Comparison of ENCODE assay signal across 8 cellular contexts in the genomic region with DNA sequence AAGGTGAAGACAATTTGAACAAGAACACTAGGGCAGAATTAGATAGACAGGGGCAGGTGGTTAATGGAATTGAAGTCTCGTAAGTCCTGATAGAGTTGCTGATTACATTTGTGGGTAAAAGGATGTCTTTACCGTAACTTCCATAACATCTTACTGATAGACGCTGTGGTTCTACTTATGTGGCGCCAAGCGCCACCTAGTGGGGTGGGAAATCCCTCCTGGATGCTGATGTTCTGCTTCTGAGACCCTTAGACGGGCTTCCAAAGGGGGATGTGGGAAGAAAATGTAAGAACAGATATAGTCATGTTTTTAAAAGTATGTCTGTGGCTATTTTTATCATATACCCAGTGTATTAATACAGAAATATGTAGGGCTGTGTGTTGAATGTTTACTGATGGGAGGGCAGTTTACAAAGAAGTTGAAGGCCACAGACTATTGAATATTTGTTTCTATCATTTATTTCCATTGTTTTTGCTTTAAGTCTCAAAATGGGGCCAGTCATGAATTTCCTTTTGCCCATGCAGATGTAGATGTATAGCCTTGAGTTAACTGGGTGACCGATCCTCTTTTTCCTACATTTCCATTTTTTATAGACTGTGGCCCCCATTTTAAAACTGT. TPM values are rescaled to one million over a fixed set of nuclear protein-coding genes. Genes with fewer than 3 reads are reported as not detected.
DNase-seq lines count a peak whose midpoint lies in the region; ATAC-seq, FAIRE-seq and TF ChIP-seq lines count a peak whose summit lies in the region.

No MANE protein-coding gene starts in this region.

- H3K4me1 ChIP-seq in H9 (ENCODE audit: insufficient read depth, low read length) (no peaks in the 10 kb centered on the region), HepG2 (ENCODE audit: insufficient read depth, low read length) (no peaks in the 10 kb centered on the region)

- H3K4me1 Mint-ChIP-seq in H9, result peaks cover under 1 to 4% of the 10 kb centered on the region in 2 experiments; a peak in 2 of 4 replicates
- H3K4me1 Mint-ChIP-seq in T-cell, result peaks cover 22 to 37% (median 24%) of the 10 kb centered on the region in 3 donors
- H3K4me1 Mint-ChIP-seq in brain, result no peaks in the 10 kb centered on the region

- peak; percentile 46; the same call in 1 of the 2 replicates for TF ChIP-seq RAD21 in HepG2 (CRISPR knock-in tag; IDR thresholded peaks at IDR 0.05)

- H3K27me3 Mint-ChIP-seq in H9 (ENCODE audit: low read depth), result peaks cover 3% of the 10 kb centered on the region; the same call in 1 of the 2 replicates
- H3K27me3 Mint-ChIP-seq in T-cell, result peaks cover 0 to 30% of the 10 kb centered on the region in 2 donors
- peaks cover 7% of the 10 kb centered on the region for H3K27me3 Mint-ChIP-seq in brain

- no peak overlapping the region for H3K23ac ChIP-seq in H9 (ENCODE audit: insufficient read length, low read depth, low read length)

- CTCF ChIA-PET in T-cell (lab: Charles Lee) (interaction anchor here (0.9 to 1.4 kb wide), 2 partner anchors 79 to 80 kb away, joined by 4 read pairs; no protein-coding TSS in a partner anchor), HepG2 (lab: Yijun Ruan, JAX; ENCODE audit: low intra/inter-chr PET ratio, low total read pairs) (interaction anchor here (1.6 to 4.6 kb wide), 2 partner anchors 77 to 80 kb away, joined by 6 to 58 read pairs; no protein-coding TSS in a partner anchor)

- H3K4ac ChIP-seq in H9 (ENCODE audit: low read depth, low read length), result no peak overlapping the region

- no peak overlapping the region for H2BK20ac ChIP-seq in H9 (ENCODE audit: low read depth, low read length, poor library complexity, severe bottlenecking)

- peak; percentile 13 to 22 for DNase-seq in AML-193 (lab: John Stamatoyannopoulos, UW)
- no peak for DNase-seq in H9
- peak in 30 of 34 experiments; percentile 8 to 51 (median 24) for DNase-seq in T-cell
- peak; percentile 28 for DNase-seq in HepG2 (ENCODE audit: low spot score)
- peak; percentile 47 for DNase-seq in stimulated activated naive CD8-positive, alpha-beta T cell treated with anti-CD3 and anti-CD28 coated beads, Interleukin-15, Interleukin-2, amounts not matched to agents 100 U/mL and 50 U/mL, for 24 hours
- DNase-seq in SKM-1 treated with dmso at 0.1 percent for 144 hours (lab: John Stamatoyannopoulos, UW; ENCODE audit: unreplicated experiment), result no peak

- H3K4me3 Mint-ChIP-seq in H9, result no peak overlapping the region
- no peak overlapping the region for H3K4me3 Mint-ChIP-seq in T-cell
- H3K4me3 Mint-ChIP-seq in brain, result no peak overlapping the region

- no peak overlapping the region for H2AK5ac ChIP-seq in H9 (ENCODE audit: insufficient read length, low read length)

- POLR2A ChIA-PET in T-cell (lab: Charles Lee) (no interaction called here), HepG2 (lab: Yijun Ruan, JAX) (no interaction called here)

- H3K9ac ChIP-seq in H9 (ENCODE audit: extremely low read depth, insufficient read length, low read length) (no peak overlapping the region), HepG2 (ENCODE audit: insufficient read depth, low read depth, low read length) (no peak overlapping the region)

- no CpG with 5 or more reads among the region's 7 CpGs for WGBS in H9 (ENCODE audit: extremely low coverage, insufficient read length, low lambda C conversion rate)
- 25% methylated on average over 5 of the region's 7 CpGs for WGBS in HepG2 (ENCODE audit: low lambda C conversion rate)

- H3K27ac ChIP-seq in H9 (ENCODE audit: insufficient read length, low read depth, low read length), result no peak overlapping the region
- H3K27ac ChIP-seq in HepG2 (ENCODE audit: extremely low read length, insufficient read depth, low read length), result no peak overlapping the region

- FAIRE-seq in HepG2 (lab: Jason Lieb, UNC), result peak; percentile 82

- no peak overlapping the region for H2BK5ac ChIP-seq in H9 (ENCODE audit: insufficient read length, low read length)

- TF ChIP-seq EP300 in HepG2 (IDR thresholded peaks at IDR 0.05; ENCODE audit: low read depth in 2 of 2, low read length in 2 of 2) (no peak), HepG2 (CRISPR knock-in tag; IDR thresholded peaks at IDR 0.05; ENCODE audit: borderline replicate concordance) (no peak)

- H2BK12ac ChIP-seq in H9 (ENCODE audit: insufficient read length, low read depth, low read length), result no peak overlapping the region

- no peak for TF ChIP-seq POLR2A in HepG2 (IDR thresholded peaks at IDR 0.05; ENCODE audit: insufficient read depth in 1 of 2, low read depth in 2 of 2, low read length in 2 of 2)

- no peaks in the 10 kb centered on the region for H3K23me2 ChIP-seq in H9 (ENCODE audit: insufficient read length, low read depth, low read length, poor library complexity, severe bottlenecking)

- no peak overlapping the region for H4K8ac ChIP-seq in H9 (replicated peaks; ENCODE audit: insufficient read length, low read depth, low read length)

- H3K27ac Mint-ChIP-seq in H9, result no peak overlapping the region; a peak in 1 of 7 replicates
- peak overlapping the region in 1 of 2 donors; percentile 65 for H3K27ac Mint-ChIP-seq in T-cell
- peak overlapping the region in 1 of 5 experiments; percentile 78 for H3K27ac Mint-ChIP-seq in brain

- intact Hi-C loops in HepG2 (cut with micrococcal nuclease; ENCODE audit: unreplicated experiment), result loop anchor here (1.0 kb wide), 1 partner anchor 80 kb away; no protein-coding TSS in a partner anchor

- TF ChIP-seq CTCF in H9 (conservative IDR thresholded peaks at IDR 0.05) (peak; percentile 62), brain (conservative IDR thresholded peaks at IDR 0.05) (peak; percentile 53 to 67), HepG2 (CRISPR knock-in tag; IDR thresholded peaks at IDR 0.05) (peak; percentile 70)

- no peaks in the 10 kb centered on the region for H3K36me3 ChIP-seq in HepG2 (replicated peaks in 1 of 2; ENCODE audit: control insufficient read depth in 1 of 2, insufficient read depth in 2 of 2, low read length in 2 of 2)

- H3K27me3 ChIP-seq in H9 (ENCODE audit: insufficient read depth, low read length), result no peaks in the 10 kb centered on the region
- no peaks in the 10 kb centered on the region for H3K27me3 ChIP-seq in HepG2 (ENCODE audit: control insufficient read depth in 1 of 2, insufficient read depth in 2 of 2, low read length in 2 of 2)

- H3K9me3 Mint-ChIP-seq in H9 (peaks cover 61 to 66% of the 10 kb centered on the region in 2 experiments), T-cell (no peaks in the 10 kb centered on the region), brain (peaks cover 0 to 5% (median 0%) of the 10 kb centered on the region in 5 experiments)

- in situ Hi-C loops in HepG2 (cut with HindIII; ENCODE audit: extremely low pct_ligation_motif_present, low pct_unique_long_range_greater_than_20kb), result loop anchor here (5.0 kb wide), 1 partner anchor 72 kb away; no protein-coding TSS in a partner anchor

- H3K36me3 Mint-ChIP-seq in H9 (ENCODE audit: insufficient read depth in 1 of 3, low read depth in 3 of 3), result peaks cover 0 to 7% (median 0%) of the 10 kb centered on the region in 3 experiments; a peak in 3 of 7 replicates
- H3K36me3 Mint-ChIP-seq in T-cell, result no peaks in the 10 kb centered on the region
- H3K36me3 Mint-ChIP-seq in brain, result no peaks in the 10 kb centered on the region

- no peaks in the 10 kb centered on the region for H3K79me1 ChIP-seq in H9 (ENCODE audit: insufficient read depth, low read depth, low read length, poor library complexity, severe bottlenecking)

- no peak overlapping the region for H3K4me3 ChIP-seq in HepG2 (replicated peaks in 1 of 3; ENCODE audit: insufficient read depth in 1 of 3, low read depth in 2 of 3, low read length in 3 of 3)

- no TSS peak for BruUV-seq in HepG2 (replicated peaks; lab: Mats Ljungman, UMichigan)

- H4K5ac ChIP-seq in H9 (ENCODE audit: insufficient read length, low read depth, low read length), result no peak overlapping the region

- no peak overlapping the region for H2BK120ac ChIP-seq in H9 (ENCODE audit: low read depth, low read length, poor library complexity, severe bottlenecking)

- no peak overlapping the region for H3T11ph ChIP-seq in H9 (ENCODE audit: low read length)

- ATAC-seq in T-cell (replicated peaks in 1 of 4) (peak in 3 of 4 experiments; percentile 51 to 71 (median 58)), HepG2 (peak; percentile 64; the same call in 2 of the 3 replicates), HG03045 (IDR thresholded peaks at IDR 0.05; ENCODE audit: unreplicated experiment) (no peak)
- no peak for ATAC-seq in stimulated activated naive CD8-positive, alpha-beta T cell treated with anti-CD3 and anti-CD28 coated beads, Interleukin-15, Interleukin-2, amounts not matched to agents 100 U/mL and 50 U/mL, for 24 hours

- no peak overlapping the region for H3K14ac ChIP-seq in H9 (ENCODE audit: insufficient read depth, low read length)

- no peaks in the 10 kb centered on the region for H3K79me2 ChIP-seq in H9 (ENCODE audit: insufficient read depth, low read length)
- H3K79me2 ChIP-seq in HepG2 (ENCODE audit: insufficient read depth, low read length), result no peaks in the 10 kb centered on the region

- no peaks in the 10 kb centered on the region for H4K20me1 ChIP-seq in H9 (ENCODE audit: control insufficient read depth, insufficient read depth, insufficient read length)
- H4K20me1 ChIP-seq in HepG2 (ENCODE audit: insufficient read depth, low read length), result no peaks in the 10 kb centered on the region

- H4K91ac ChIP-seq in H9 (ENCODE audit: insufficient read length, low read depth, low read length), result no peak overlapping the region

- H3K56ac ChIP-seq in H9 (ENCODE audit: insufficient read length, low read depth, low read length), result no peak overlapping the region

- H2BK15ac ChIP-seq in H9 (ENCODE audit: low read depth, low read length), result no peak overlapping the region

- H3K9me3 ChIP-seq in H9 (ENCODE audit: control insufficient read depth, low read depth, low read length) (no peaks in the 10 kb centered on the region), HepG2 (ENCODE audit: low read length) (no peaks in the 10 kb centered on the region)

- no peak overlapping the region for H2AFZ ChIP-seq in H9 (ENCODE audit: low read length)
- no peak overlapping the region for H2AFZ ChIP-seq in HepG2 (ENCODE audit: low read length)

- H3K18ac ChIP-seq in H9 (ENCODE audit: insufficient read length, low read depth, low read length), result no peak overlapping the region

- H3K4me2 ChIP-seq in H9 (ENCODE audit: insufficient read depth, insufficient read length, low read length) (no peak overlapping the region), HepG2 (ENCODE audit: low read depth, low read length) (no peak overlapping the region)

RNA-seq across cellular contexts. Expression of a gene that starts 12.2 kb away (rescaled TPM):
- not detected in 2 replicates for total RNA-seq in H9 (2021)
- total RNA-seq in T-cell, result not detected
- 0.10 TPM for polyA plus RNA-seq in brain (ENCODE audit: insufficient read depth, low read depth, low replicate concordance)
- not detected in 2 replicates for total RNA-seq in HepG2 (2016; rRNA removed; fragmentation: Illumina TruSeq; extraction: Trizol)
- total RNA-seq in HepG2 (2016; cell fraction: cytosol; rRNA removed; fragmentation: Illumina TruSeq; extraction: Trizol; ENCODE audit: low read depth), result not detected in 2 replicates
- not detected in 2 replicates for total RNA-seq in HepG2 (2016; cell fraction: insoluble cytoplasmic fraction; rRNA removed; fragmentation: Illumina TruSeq; extraction: Trizol)
- total RNA-seq in HepG2 (2016; cell fraction: membrane; rRNA removed; fragmentation: Illumina TruSeq; extraction: Trizol), result not detected in 2 replicates
- not detected in 2 replicates for total RNA-seq in HepG2 (2016; cell fraction: nucleus; rRNA removed; fragmentation: Illumina TruSeq; extraction: Trizol)
- polyA plus RNA-seq in HepG2 (2011; rRNA removed), result not detected in 2 replicates
- not detected in 2 replicates for polyA plus RNA-seq in HepG2 (2011; cell fraction: cytosol; rRNA removed)
- polyA plus RNA-seq in HepG2 (2011; cell fraction: nucleus; rRNA removed), result not detected in 2 replicates
- polyA plus RNA-seq in HepG2 (2012), result not detected in 2 replicates
- not detected in 2 replicates for polyA plus RNA-seq in HepG2 (2016; cell fraction: cytosol; fragmentation: Illumina TruSeq; extraction: Trizol; ENCODE audit: low read depth)
- not detected in 2 replicates for polyA plus RNA-seq in HepG2 (2016; cell fraction: insoluble cytoplasmic fraction; fragmentation: Illumina TruSeq; extraction: Trizol; ENCODE audit: low read depth)
- polyA plus RNA-seq in HepG2 (2016; cell fraction: membrane; fragmentation: Illumina TruSeq; extraction: Trizol; ENCODE audit: low read depth), result not detected in 2 replicates
- polyA plus RNA-seq in HepG2 (2016; cell fraction: nucleus; fragmentation: Illumina TruSeq; extraction: Trizol; ENCODE audit: insufficient read depth, low read depth), result not detected in 2 replicates
- not detected in 2 replicates for polyA minus RNA-seq in HepG2 (2011; rRNA and poly(A)+ RNA removed; ENCODE audit: low replicate concordance)
- not detected in 2 replicates for polyA minus RNA-seq in HepG2 (2011; cell fraction: cytosol; rRNA and poly(A)+ RNA removed)
- not detected in 2 replicates for polyA minus RNA-seq in HepG2 (2011; cell fraction: nucleus; rRNA and poly(A)+ RNA removed)

RNA-seq across cellular contexts. Expression of a gene that starts 27.3 kb away (rescaled TPM):
- total RNA-seq in H9 (2021), result not detected in 2 replicates
- total RNA-seq in T-cell, result under 1 TPM in 4 of 5 donors, not detected in 1; 0.10 to 0.66 (median 0.18) TPM
- 0.37 TPM for polyA plus RNA-seq in brain (ENCODE audit: insufficient read depth, low read depth, low replicate concordance)
- total RNA-seq in HepG2 (2016; rRNA removed; fragmentation: Illumina TruSeq; extraction: Trizol), result not detected in 2 replicates
- not detected in 2 replicates for total RNA-seq in HepG2 (2016; cell fraction: cytosol; rRNA removed; fragmentation: Illumina TruSeq; extraction: Trizol; ENCODE audit: low read depth)
- total RNA-seq in HepG2 (2016; cell fraction: insoluble cytoplasmic fraction; rRNA removed; fragmentation: Illumina TruSeq; extraction: Trizol), result not detected in 2 replicates
- total RNA-seq in HepG2 (2016; cell fraction: membrane; rRNA removed; fragmentation: Illumina TruSeq; extraction: Trizol), result not detected in 2 replicates
- total RNA-seq in HepG2 (2016; cell fraction: nucleus; rRNA removed; fragmentation: Illumina TruSeq; extraction: Trizol), result not detected in 2 replicates
- polyA plus RNA-seq in HepG2 (2011; rRNA removed), result not detected in 2 replicates
- polyA plus RNA-seq in HepG2 (2011; cell fraction: cytosol; rRNA removed), result not detected in 2 replicates
- not detected in 2 replicates for polyA plus RNA-seq in HepG2 (2011; cell fraction: nucleus; rRNA removed)
- not detected in 2 replicates for polyA plus RNA-seq in HepG2 (2012)
- polyA plus RNA-seq in HepG2 (2016; cell fraction: cytosol; fragmentation: Illumina TruSeq; extraction: Trizol; ENCODE audit: low read depth), result not detected in 2 replicates
- not detected in 2 replicates for polyA plus RNA-seq in HepG2 (2016; cell fraction: insoluble cytoplasmic fraction; fragmentation: Illumina TruSeq; extraction: Trizol; ENCODE audit: low read depth)
- polyA plus RNA-seq in HepG2 (2016; cell fraction: membrane; fragmentation: Illumina TruSeq; extraction: Trizol; ENCODE audit: low read depth), result not detected in 2 replicates
- polyA plus RNA-seq in HepG2 (2016; cell fraction: nucleus; fragmentation: Illumina TruSeq; extraction: Trizol; ENCODE audit: insufficient read depth, low read depth), result not detected in 2 replicates
- not detected in 2 replicates for polyA minus RNA-seq in HepG2 (2011; rRNA and poly(A)+ RNA removed; ENCODE audit: low replicate concordance)
- polyA minus RNA-seq in HepG2 (2011; cell fraction: cytosol; rRNA and poly(A)+ RNA removed), result not detected in 2 replicates
- polyA minus RNA-seq in HepG2 (2011; cell fraction: nucleus; rRNA and poly(A)+ RNA removed), result not detected in 2 replicates

Comparison
In these comparisons a context has a peak if more than half of its experiments do, and no peak if none do; other contexts are left out.
1. DNase-seq: peak in AML-193 (2 of 2), T-cell (30 of 34), HepG2 (single experiment) and stimulated activated naive CD8-positive, alpha-beta T cell treated with anti-CD3 and anti-CD28 coated beads, Interleukin-15, Interleukin-2, amounts not matched to agents 100 U/mL and 50 U/mL, for 24 hours (single experiment); none in H9 (single experiment) and SKM-1 treated with dmso at 0.1 percent for 144 hours (single experiment).
2. ATAC-seq: peak in T-cell (3 of 4) and HepG2 (single experiment); none in stimulated activated naive CD8-positive, alpha-beta T cell treated with anti-CD3 and anti-CD28 coated beads, Interleukin-15, Interleukin-2, amounts not matched to agents 100 U/mL and 50 U/mL, for 24 hours (single experiment) and HG03045 (single experiment).
3. Peak in every context shown above with its lines, with median percentiles within 50 percentile points of each other: CTCF ChIP-seq.